ENCODE assay signal across 10 cellular contexts in genomic region chr12:120242971-120243699, GRCh38. TPM values are rescaled to one million over a fixed set of nuclear protein-coding genes. Genes with fewer than 3 reads are reported as not detected.
DNase-seq lines count a peak whose midpoint lies in the region; ATAC-seq and TF ChIP-seq lines count a peak whose summit lies in the region.
"Had no signal": no experiment of that assay in that cellular context is flagged by ENCODE, and none has a peak within 500 bp of the region (broad histone marks: within the 10 kb centered on the region; RNA-seq: fewer than 3 reads in every experiment).

No MANE protein-coding gene starts in this region.

- CTCF ChIA-PET in GM10248 (lab: Yijun Ruan, JAX) = interaction anchor here (0.8 to 17.2 kb wide), 4 partner anchors 8 to 22 kb away, joined by 4 to 271 read pairs (median 54); partner anchors contain the start of gene PXN

- H3K4me1 Mint-ChIP-seq in neural progenitor cell = peaks cover 47% of the 10 kb centered on the region

- no peak overlapping the region for H3K27ac ChIP-seq in neural progenitor cell

- no peak overlapping the region for H3K4me2 ChIP-seq in neural progenitor cell

- peaks cover 66% of the 10 kb centered on the region for H4K20me1 ChIP-seq in neural progenitor cell (ENCODE audit: low read depth)

- H3K27me3 Mint-ChIP-seq in neural progenitor cell (ENCODE audit: insufficient read depth, low read depth) = peaks cover 3% of the 10 kb centered on the region

- H3F3A ChIP-seq in neural progenitor cell (ENCODE audit: low read depth) = peaks cover 32% of the 10 kb centered on the region

- no peak for TF ChIP-seq CTCF in neural progenitor cell (IDR thresholded peaks at IDR 0.05)
- no peak for TF ChIP-seq CTCF in GM10248 (IDR thresholded peaks at IDR 0.05; ENCODE audit: control extremely low read depth, extremely low read depth, low read depth, missing control alignments)

- peak; percentile 64 to 92 for DNase-seq in NCI-H524 (lab: John Stamatoyannopoulos, UW)
- DNase-seq in ecto neural progenitor cell (ENCODE audit: low spot score) = peak; percentile 52
- no peak for DNase-seq in neural progenitor cell (ENCODE audit: low spot score)
- no peak for DNase-seq in GM10248 (ENCODE audit: extremely low spot score)
- DNase-seq in mucosa of gallbladder (ENCODE audit: low spot score) = no peak
- DNase-seq: NCI-H1092 treated with DMSO at 0.1 percent for 48 hours had no signal

- H3K4me1 ChIP-seq in neural progenitor cell = peaks cover 4% of the 10 kb centered on the region

- ATAC-seq in HG02884 (IDR thresholded peaks at IDR 0.05; ENCODE audit: unreplicated experiment) = no peak
- ATAC-seq: stimulated activated effector memory CD8-positive, alpha-beta T cell treated with anti-CD3 and anti-CD28 coated beads, Interleukin-12 subunit alpha, Interleukin-12 subunit beta, amount 100 ng/mL, for 72 hours had no signal

- H3K36me3 Mint-ChIP-seq in neural progenitor cell = no peaks in the 10 kb centered on the region
- H3K36me3 Mint-ChIP-seq: stimulated activated effector memory CD8-positive, alpha-beta T cell treated with anti-CD3 and anti-CD28 coated beads, Interleukin-12 subunit alpha, Interleukin-12 subunit beta, amount 100 ng/mL, for 72 hours had no signal

- H3K4me3 Mint-ChIP-seq in neural progenitor cell = no peak overlapping the region
- H3K4me3 Mint-ChIP-seq: stimulated activated effector memory CD8-positive, alpha-beta T cell treated with anti-CD3 and anti-CD28 coated beads, Interleukin-12 subunit alpha, Interleukin-12 subunit beta, amount 100 ng/mL, for 72 hours had no signal

- H2AFZ ChIP-seq in neural progenitor cell (replicated peaks) = no peak overlapping the region

- POLR2A ChIA-PET in GM10248 (lab: Yijun Ruan, JAX) = no interaction called here

- H3K9me3 Mint-ChIP-seq in neural progenitor cell = no peaks in the 10 kb centered on the region
- H3K9me3 Mint-ChIP-seq: activated T-helper 2 cell treated with anti-CD3 and anti-CD28 coated beads, Interferon-gamma antibody, Interleukin-2, Interleukin-4, amounts not matched to agents 10 μg/mL and 5 μg/mL and 100 μg/mL, durations not matched to agents 14 hours and 24 hours and 36 hours; stimulated activated effector memory CD8-positive, alpha-beta T cell treated with anti-CD3 and anti-CD28 coated beads, Interleukin-12 subunit alpha, Interleukin-12 subunit beta, amount 100 ng/mL, for 72 hours had no signal

- no peaks in the 10 kb centered on the region for H3K36me3 ChIP-seq in neural progenitor cell

- H3K9ac ChIP-seq in neural progenitor cell = no peak overlapping the region

- no peaks in the 10 kb centered on the region for H3K27me3 ChIP-seq in neural progenitor cell
- H3K27me3 ChIP-seq: SJSA1 had no signal

- H3K79me2 ChIP-seq in neural progenitor cell (ENCODE audit: low read depth) = peaks cover 32% of the 10 kb centered on the region

- H3K27ac Mint-ChIP-seq in neural progenitor cell = peak overlapping the region; percentile 13
- H3K27ac Mint-ChIP-seq: activated T-helper 2 cell treated with anti-CD3 and anti-CD28 coated beads, Interferon-gamma antibody, Interleukin-2, Interleukin-4, amounts not matched to agents 10 μg/mL and 5 μg/mL and 100 μg/mL, durations not matched to agents 14 hours and 24 hours and 36 hours; stimulated activated effector memory CD8-positive, alpha-beta T cell treated with anti-CD3 and anti-CD28 coated beads, Interleukin-12 subunit alpha, Interleukin-12 subunit beta, amount 100 ng/mL, for 72 hours had no signal

- H3K9me3 ChIP-seq in neural progenitor cell (ENCODE audit: low read depth) = no peaks in the 10 kb centered on the region
- H3K9me3 ChIP-seq: SJSA1 had no signal

- no peak overlapping the region for H3K4me3 ChIP-seq in neural progenitor cell
- H3K4me3 ChIP-seq: SJSA1 had no signal

RNA-seq across cellular contexts. Expression of gene PXN, which starts 22.4 kb away (rescaled TPM):
- total RNA-seq in neural progenitor cell (ENCODE audit: low replicate concordance) (8.2 and 19.3 TPM in 2 replicates), mucosa of gallbladder (119 TPM)

RNA-seq across cellular contexts. Expression of gene RPLP0, which starts 42.2 kb away (rescaled TPM):
- 7,069 and 9,364 TPM in 2 replicates for total RNA-seq in neural progenitor cell (ENCODE audit: low replicate concordance)
- total RNA-seq in mucosa of gallbladder = 1,053 TPM

RNA-seq across cellular contexts. Expression of gene RNU4-2, which starts 48.6 kb away (rescaled TPM):
- total RNA-seq in neural progenitor cell (ENCODE audit: low replicate concordance) (under 0.01 TPM in 1 of 2 replicates, not detected in the other), mucosa of gallbladder (5,171 TPM)

RNA-seq across cellular contexts. Expression of gene GCN1, which starts 48.6 kb away (rescaled TPM):
- total RNA-seq in neural progenitor cell (ENCODE audit: low replicate concordance) (60.9 and 74.3 TPM in 2 replicates), mucosa of gallbladder (80.4 TPM)

RNA-seq across cellular contexts. Expression of gene RNU4-1, which starts 49.9 kb away (rescaled TPM):
- total RNA-seq in neural progenitor cell (ENCODE audit: low replicate concordance) = under 0.01 TPM in 2 replicates
- 1,216 TPM for total RNA-seq in mucosa of gallbladder

Comparison
In these comparisons a context has a peak if more than half of its experiments do, and no peak if none do; other contexts are left out.
1. DNase-seq: peak in NCI-H524 (2 of 2) and ecto neural progenitor cell (single experiment); none in neural progenitor cell (single experiment), GM10248 (single experiment) and mucosa of gallbladder (single experiment).
2. RNA of gene RNU4-2, which starts 48.6 kb away (total RNA-seq): 5,171 TPM in mucosa of gallbladder (single experiment); under 0.01 TPM in neural progenitor cell; every median in the first group is over 1,000 times any median in the second.